15 cellular contexts compared by ENCODE assay signal in the genomic region with DNA sequence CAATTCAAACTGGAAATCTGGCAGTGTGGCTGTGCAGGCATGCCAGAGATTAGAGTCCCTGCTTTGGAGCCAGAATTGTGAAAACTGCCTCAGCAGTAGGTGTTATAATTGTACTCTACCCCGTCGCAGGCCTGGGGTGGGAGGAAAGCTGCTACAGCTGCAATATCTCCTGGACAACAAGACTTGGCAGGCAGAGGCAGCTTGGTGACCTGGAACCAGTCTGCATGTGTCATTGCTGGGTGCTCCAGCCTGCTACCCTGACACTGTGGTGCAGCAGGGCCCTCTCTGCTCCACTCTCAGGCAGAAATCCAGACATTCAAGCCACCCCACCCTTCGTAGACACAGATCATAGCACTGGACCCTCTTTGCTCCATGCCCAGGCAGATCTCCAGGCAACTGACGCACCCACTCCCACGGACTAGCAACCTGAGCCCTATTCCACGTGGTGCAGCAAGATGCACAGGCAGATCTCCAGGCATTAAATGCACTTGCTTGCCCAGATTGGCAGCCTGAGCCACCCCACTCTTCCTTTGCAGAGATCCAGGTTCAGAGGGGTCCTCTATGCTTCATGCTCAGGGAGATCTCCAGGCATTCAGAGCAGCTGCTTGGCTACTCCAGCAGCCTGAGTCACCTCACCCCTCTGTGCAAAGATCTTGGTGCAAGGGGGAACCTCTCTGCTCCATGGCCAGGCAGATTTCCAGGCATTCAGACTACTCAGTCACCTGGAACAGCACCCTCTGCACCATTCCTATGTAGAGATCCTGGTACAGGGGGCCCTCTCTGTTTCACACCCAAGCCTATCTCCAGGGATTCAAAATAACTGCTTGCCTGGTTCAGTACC.
DNase-seq lines count a peak whose midpoint lies in the region; ATAC-seq and TF ChIP-seq lines count a peak whose summit lies in the region.
"Had no signal": no experiment of that assay in that cellular context is flagged by ENCODE, and none has a peak within 500 bp of the region (broad histone marks: within the 10 kb centered on the region; RNA-seq: fewer than 3 reads in every experiment).

No MANE protein-coding gene starts in this region.

- H3K9me3 Mint-ChIP-seq in stimulated activated naive CD8-positive, alpha-beta T cell treated with anti-CD3 and anti-CD28 coated beads, Interleukin-15, amount 100 ng/mL, for 72 hours = peaks cover 12 to 20% of the 10 kb centered on the region in 2 donors

- no peak overlapping the region for H3K4me3 Mint-ChIP-seq in stimulated activated naive CD8-positive, alpha-beta T cell treated with anti-CD3 and anti-CD28 coated beads, Interleukin-15, amount 100 ng/mL, for 72 hours
- H3K4me3 Mint-ChIP-seq: activated CD4-positive, alpha-beta T cell treated with anti-CD3 and anti-CD28 coated beads, Interleukin-2, amount 10 ng/mL, durations not matched to agents 7 days and 5 days; activated T-cell treated with anti-CD3 and anti-CD28 coated beads, Interleukin-2, amount 50 U/mL, for 72 hours; T-helper 1 cell treated with Interleukin-12 subunit alpha and Interleukin-12 subunit beta and Interleukin-4 antibody, amounts not matched to agents 30 μg/mL and 1 μg/mL, for 36 hours had no signal

- DNase-seq in stimulated activated naive CD8-positive, alpha-beta T cell treated with anti-CD3 and anti-CD28 coated beads, Interleukin-15, amount 100 ng/mL, for 72 hours = no peak
- no peak for DNase-seq in stimulated activated naive CD8-positive, alpha-beta T cell treated with anti-CD3 and anti-CD28 coated beads, Interleukin-15, Interleukin-2, amounts not matched to agents 100 U/mL and 50 U/mL, for 24 hours
- DNase-seq in epithelial cell of proximal tubule (ENCODE audit: low read depth) (peak; percentile 78), left kidney (ENCODE audit: low read depth, low spot score) (peak; percentile 58), RPMI8226 (no peak)
- DNase-seq: activated CD4-positive, alpha-beta T cell treated with anti-CD3 and anti-CD28 coated beads, Interleukin-2, amount 10 ng/mL, durations not matched to agents 7 days and 5 days; activated T-cell treated with anti-CD3 and anti-CD28 coated beads, Interleukin-2, amount 50 U/mL, for 72 hours; effector CD4-positive, alpha-beta T cell; lower lobe of right lung; stimulated activated CD4-positive, alpha-beta T cell treated with anti-CD3 and anti-CD28 coated beads, Interleukin-15, amount 100 ng/mL, for 24 hours had no signal

- TF ChIP-seq CTCF in epithelial cell of proximal tubule (conservative IDR thresholded peaks at IDR 0.05; ENCODE audit: low read depth, low read length) = no peak

- H3K27ac Mint-ChIP-seq in stimulated activated naive CD8-positive, alpha-beta T cell treated with anti-CD3 and anti-CD28 coated beads, Interleukin-15, amount 100 ng/mL, for 72 hours = peak overlapping the region; percentile 27 to 31
- H3K27ac Mint-ChIP-seq: activated CD4-positive, alpha-beta T cell treated with anti-CD3 and anti-CD28 coated beads, Interleukin-2, amount 10 ng/mL, durations not matched to agents 7 days and 5 days; activated T-cell treated with anti-CD3 and anti-CD28 coated beads, Interleukin-2, amount 50 U/mL, for 72 hours; T-helper 1 cell treated with Interleukin-12 subunit alpha and Interleukin-12 subunit beta and Interleukin-4 antibody, amounts not matched to agents 30 μg/mL and 1 μg/mL, for 36 hours had no signal

- peak overlapping the region; percentile 15 for H3K4me3 ChIP-seq in epithelial cell of proximal tubule (ENCODE audit: low read depth, low read length)
- H3K4me3 ChIP-seq: lower lobe of right lung, tibial nerve had no signal

- no peak for TF ChIP-seq POLR2A in GM18505 (IDR thresholded peaks at IDR 0.05; ENCODE audit: borderline replicate concordance, extremely low read depth, insufficient read depth, insufficient read length)

- no peaks in the 10 kb centered on the region for H3K27me3 Mint-ChIP-seq in stimulated activated naive CD8-positive, alpha-beta T cell treated with anti-CD3 and anti-CD28 coated beads, Interleukin-15, amount 100 ng/mL, for 72 hours
- H3K27me3 Mint-ChIP-seq: activated CD4-positive, alpha-beta T cell treated with anti-CD3 and anti-CD28 coated beads, Interleukin-2, amount 10 ng/mL, durations not matched to agents 7 days and 5 days had no signal

- peaks cover 9% of the 10 kb centered on the region for H3K4me1 Mint-ChIP-seq in stimulated activated naive CD8-positive, alpha-beta T cell treated with anti-CD3 and anti-CD28 coated beads, Interleukin-15, amount 100 ng/mL, for 72 hours

- ATAC-seq in stimulated activated naive CD8-positive, alpha-beta T cell treated with anti-CD3 and anti-CD28 coated beads, Interleukin-15, amount 100 ng/mL, for 72 hours = no peak
- ATAC-seq in stimulated activated naive CD8-positive, alpha-beta T cell treated with anti-CD3 and anti-CD28 coated beads, Interleukin-15, Interleukin-2, amounts not matched to agents 100 U/mL and 50 U/mL, for 24 hours = no peak
- ATAC-seq in GM18505 (IDR thresholded peaks at IDR 0.05; ENCODE audit: unreplicated experiment) (no peak), HG02981 (IDR thresholded peaks at IDR 0.05; ENCODE audit: unreplicated experiment) (no peak), HG02973 (IDR thresholded peaks at IDR 0.05; ENCODE audit: unreplicated experiment) (no peak)
- ATAC-seq: activated T-cell treated with anti-CD3 and anti-CD28 coated beads, Interleukin-2, amount 50 U/mL, for 72 hours had no signal

Comparison
In these comparisons a context has a peak if more than half of its experiments do, and no peak if none do; other contexts are left out.
1. DNase-seq: peak in epithelial cell of proximal tubule (single experiment) and left kidney (single experiment); none in stimulated activated naive CD8-positive, alpha-beta T cell treated with anti-CD3 and anti-CD28 coated beads, Interleukin-15, amount 100 ng/mL, for 72 hours (0 of 2), stimulated activated naive CD8-positive, alpha-beta T cell treated with anti-CD3 and anti-CD28 coated beads, Interleukin-15, Interleukin-2, amounts not matched to agents 100 U/mL and 50 U/mL, for 24 hours (single experiment) and RPMI8226 (single experiment).